In genomic region chr6:8191629-8192028, GRCh38 we compare ENCODE assay signal across 20 cellular contexts.
DNase-seq lines count a peak whose midpoint lies in the region; ATAC-seq, FAIRE-seq and TF ChIP-seq lines count a peak whose summit lies in the region.
"Had no signal": no experiment of that assay in that cellular context is flagged by ENCODE, and none has a peak within 500 bp of the region (broad histone marks: within the 10 kb centered on the region; RNA-seq: fewer than 3 reads in every experiment).

No MANE protein-coding gene starts in this region.

- peak overlapping the region; percentile 77; the same call in 1 of the 2 replicates for H3K27ac Mint-ChIP-seq in WTC11
- H3K27ac Mint-ChIP-seq in neural progenitor cell, result no peak overlapping the region
- no peak overlapping the region for H3K27ac Mint-ChIP-seq in stimulated activated effector memory CD8-positive, alpha-beta T cell treated with anti-CD3 and anti-CD28 coated beads, Interleukin-12 subunit alpha, Interleukin-12 subunit beta, amount 100 ng/mL, for 72 hours
- H3K27ac Mint-ChIP-seq: CD4-positive, alpha-beta T cell; IgD-negative memory B cell had no signal

- peak overlapping the region; percentile 60 for H2AFZ ChIP-seq in neural progenitor cell (replicated peaks)

- peaks cover 15% of the 10 kb centered on the region for H3F3A ChIP-seq in neural progenitor cell (ENCODE audit: low read depth)

- FAIRE-seq in frontal cortex (lab: Jason Lieb, UNC), result no peak
- FAIRE-seq: A549, GM12878, HepG2, HTR-8/SVneo had no signal

- peak; percentile 43 for DNase-seq in NCI-H146 (lab: John Stamatoyannopoulos, UW)
- no peak for DNase-seq in NCI-H146 treated with DMSO at 0.1 percent for 48 hours (lab: John Stamatoyannopoulos, UW; ENCODE audit: unreplicated experiment)
- no peak for DNase-seq in WTC11 (ENCODE audit: low spot score)
- no peak for DNase-seq in neural progenitor cell (ENCODE audit: low spot score)
- no peak for DNase-seq in WERI-Rb-1
- DNase-seq in NCI-H1436 treated with DMSO at 0.1 percent for 48 hours (lab: John Stamatoyannopoulos, UW), result no peak
- DNase-seq in stimulated activated effector memory CD8-positive, alpha-beta T cell treated with anti-CD3 and anti-CD28 coated beads, Interleukin-12 subunit alpha, Interleukin-12 subunit beta, amount 100 ng/mL, for 72 hours (ENCODE audit: low spot score in 2 of 2), result no peak
- DNase-seq in frontal cortex (ENCODE audit: low spot score in 2 of 2), result no peak
- DNase-seq: AML-193; CD4-positive, alpha-beta T cell; DMS153; DMS79 treated with DMSO at 0.1 percent for 48 hours had no signal

- POLR2A ChIA-PET in WTC11 (lab: Charles Lee), result no interaction called here

- H4K20me1 ChIP-seq in neural progenitor cell (ENCODE audit: low read depth), result no peaks in the 10 kb centered on the region

- CTCF ChIA-PET in WTC11 (lab: Charles Lee), result interaction anchor here (0.7 to 2.3 kb wide), 5 partner anchors 11 to 60 kb away, joined by 3 to 8 read pairs (median 3); no protein-coding TSS in a partner anchor

- no peaks in the 10 kb centered on the region for H3K27me3 ChIP-seq in neural progenitor cell
- peaks cover 30% of the 10 kb centered on the region for H3K27me3 ChIP-seq in WERI-Rb-1 (ENCODE audit: insufficient read depth, low read depth, severe bottlenecking)

- ATAC-seq in WTC11, result peak; percentile 27; the same call in 1 of the 2 replicates
- no peak for ATAC-seq in stimulated activated effector memory CD8-positive, alpha-beta T cell treated with anti-CD3 and anti-CD28 coated beads, Interleukin-12 subunit alpha, Interleukin-12 subunit beta, amount 100 ng/mL, for 72 hours
- ATAC-seq: A549, GM12878, HepG2 had no signal

- H3K36me3 ChIP-seq in neural progenitor cell, result no peaks in the 10 kb centered on the region
- no peaks in the 10 kb centered on the region for H3K36me3 ChIP-seq in WERI-Rb-1
- H3K36me3 ChIP-seq: HAP-1 had no signal

- H3K4me1 ChIP-seq in neural progenitor cell, result peaks cover 35% of the 10 kb centered on the region
- H3K4me1 ChIP-seq: A549, HAP-1 had no signal

- H3K79me2 ChIP-seq in neural progenitor cell (ENCODE audit: low read depth), result no peaks in the 10 kb centered on the region

- H3K9me3 Mint-ChIP-seq in WTC11 (peaks cover 4% of the 10 kb centered on the region; the same call in 1 of the 2 replicates), neural progenitor cell (no peaks in the 10 kb centered on the region)
- no peaks in the 10 kb centered on the region for H3K9me3 Mint-ChIP-seq in stimulated activated effector memory CD8-positive, alpha-beta T cell treated with anti-CD3 and anti-CD28 coated beads, Interleukin-12 subunit alpha, Interleukin-12 subunit beta, amount 100 ng/mL, for 72 hours
- H3K9me3 Mint-ChIP-seq: CD4-positive, alpha-beta T cell had no signal

- H3K4me3 Mint-ChIP-seq in WTC11 (no peak overlapping the region), neural progenitor cell (no peak overlapping the region)
- H3K4me3 Mint-ChIP-seq in stimulated activated effector memory CD8-positive, alpha-beta T cell treated with anti-CD3 and anti-CD28 coated beads, Interleukin-12 subunit alpha, Interleukin-12 subunit beta, amount 100 ng/mL, for 72 hours, result no peak overlapping the region
- H3K4me3 Mint-ChIP-seq: CD4-positive, alpha-beta T cell; IgD-negative memory B cell had no signal

- H3K27me3 Mint-ChIP-seq in WTC11 (ENCODE audit: low read depth) (no peaks in the 10 kb centered on the region; the same call in 1 of the 2 replicates), neural progenitor cell (ENCODE audit: insufficient read depth, low read depth) (no peaks in the 10 kb centered on the region)

- no peak overlapping the region for H3K27ac ChIP-seq in neural progenitor cell
- H3K27ac ChIP-seq in WERI-Rb-1, result no peak overlapping the region
- H3K27ac ChIP-seq: 22Rv1, A549, C4-2B had no signal

- H3K4me1 Mint-ChIP-seq in WTC11, result peaks cover 30% of the 10 kb centered on the region
- peaks cover 36% of the 10 kb centered on the region for H3K4me1 Mint-ChIP-seq in neural progenitor cell
- H3K4me1 Mint-ChIP-seq in stimulated activated effector memory CD8-positive, alpha-beta T cell treated with anti-CD3 and anti-CD28 coated beads, Interleukin-12 subunit alpha, Interleukin-12 subunit beta, amount 100 ng/mL, for 72 hours, result no peaks in the 10 kb centered on the region
- H3K4me1 Mint-ChIP-seq: IgD-negative memory B cell had no signal

- TF ChIP-seq CTCF in WTC11 (IDR thresholded peaks at IDR 0.05) (no peak), neural progenitor cell (IDR thresholded peaks at IDR 0.05) (no peak), WERI-Rb-1 (IDR thresholded peaks at IDR 0.05; ENCODE audit: low read depth, low read length) (no peak)

- no peak overlapping the region for H3K4me2 ChIP-seq in neural progenitor cell
- H3K4me2 ChIP-seq: A549 had no signal

- no peak overlapping the region for H3K9ac ChIP-seq in neural progenitor cell

- no peak overlapping the region for H3K4me3 ChIP-seq in neural progenitor cell
- H3K4me3 ChIP-seq in WERI-Rb-1 (ENCODE audit: low read depth, low read length), result no peak overlapping the region
- H3K4me3 ChIP-seq: A549, GM12878, HAP-1 had no signal

- H3K9me3 ChIP-seq in neural progenitor cell (ENCODE audit: low read depth) (no peaks in the 10 kb centered on the region), WERI-Rb-1 (ENCODE audit: severe bottlenecking) (no peaks in the 10 kb centered on the region)
- H3K9me3 ChIP-seq: A549, HAP-1 had no signal

- H3K36me3 Mint-ChIP-seq in WTC11 (no peaks in the 10 kb centered on the region), neural progenitor cell (no peaks in the 10 kb centered on the region)
- H3K36me3 Mint-ChIP-seq in stimulated activated effector memory CD8-positive, alpha-beta T cell treated with anti-CD3 and anti-CD28 coated beads, Interleukin-12 subunit alpha, Interleukin-12 subunit beta, amount 100 ng/mL, for 72 hours, result no peaks in the 10 kb centered on the region
- H3K36me3 Mint-ChIP-seq: IgD-negative memory B cell had no signal

TF ChIP-seq in WTC11, 78 proteins besides CTCF, POLR2A, EP300 and RAD21:
- TF ChIP-seq ZSCAN18 (CRISPR knock-in tag; IDR thresholded peaks at IDR 0.05), result no peak
- no peak for TF ChIP-seq EMX1 (CRISPR knock-in tag; IDR thresholded peaks at IDR 0.05)
- no peak for TF ChIP-seq ZNF263 (CRISPR knock-in tag; IDR thresholded peaks at IDR 0.05; ENCODE audit: low read depth)
- no peak for TF ChIP-seq TEAD4 (CRISPR knock-in tag; IDR thresholded peaks at IDR 0.05)
- no peak for TF ChIP-seq PRRX2 (CRISPR knock-in tag; IDR thresholded peaks at IDR 0.05)
- no peak for TF ChIP-seq USF1 (CRISPR knock-in tag; IDR thresholded peaks at IDR 0.05)
- TF ChIP-seq SOX15 (CRISPR knock-in tag; IDR thresholded peaks at IDR 0.05), result no peak
- no peak for TF ChIP-seq ZMAT4 (CRISPR knock-in tag; IDR thresholded peaks at IDR 0.05)
- TF ChIP-seq MLX (CRISPR knock-in tag; IDR thresholded peaks at IDR 0.05), result no peak
- TF ChIP-seq CDX4 (CRISPR knock-in tag; IDR thresholded peaks at IDR 0.05; ENCODE audit: borderline replicate concordance), result no peak
- TF ChIP-seq HMGA2 (CRISPR knock-in tag; IDR thresholded peaks at IDR 0.05), result no peak
- TF ChIP-seq FOXP1 (CRISPR knock-in tag; IDR thresholded peaks at IDR 0.05; ENCODE audit: borderline replicate concordance), result no peak
TF ChIP-seq in WTC11: peak in this region for 0.
